ENCODE assay signal across 19 cellular contexts in genomic region chr5:98416541-98416940, GRCh38.
DNase-seq lines count a peak whose midpoint lies in the region; ATAC-seq, FAIRE-seq and TF ChIP-seq lines count a peak whose summit lies in the region.
"Had no signal": no experiment of that assay in that cellular context is flagged by ENCODE, and none has a peak within 500 bp of the region (broad histone marks: within the 10 kb centered on the region; RNA-seq: fewer than 3 reads in every experiment).

No MANE protein-coding gene starts in this region.

- H3K9me3 ChIP-seq in SK-N-SH (no peaks in the 10 kb centered on the region), HepG2 (ENCODE audit: low read length) (no peaks in the 10 kb centered on the region)

- H3K36me3 ChIP-seq in SK-N-SH (replicated peaks in 1 of 2; ENCODE audit: control insufficient read depth in 1 of 2, insufficient read depth in 2 of 2, low read length in 1 of 2) (no peaks in the 10 kb centered on the region), HepG2 (replicated peaks in 1 of 2; ENCODE audit: control insufficient read depth in 1 of 2, insufficient read depth in 2 of 2, low read length in 2 of 2) (no peaks in the 10 kb centered on the region)
- H3K36me3 ChIP-seq: cardiac muscle cell had no signal

- H3K9ac ChIP-seq in SK-N-SH (no peak overlapping the region), HepG2 (ENCODE audit: insufficient read depth, low read depth, low read length) (no peak overlapping the region)

- no peak overlapping the region; the same call in 1 of the 2 replicates for H2AFZ ChIP-seq in SK-N-SH (ENCODE audit: low read depth)
- no peak overlapping the region for H2AFZ ChIP-seq in HepG2 (ENCODE audit: low read length)

- no TSS peak for BruUV-seq in HepG2 (replicated peaks; lab: Mats Ljungman, UMichigan)

- no peak for FAIRE-seq in HepG2 (lab: Jason Lieb, UNC)
- no peak for FAIRE-seq in D721Med (lab: Jason Lieb, UNC)
- FAIRE-seq: endothelial cell of umbilical vein, GM12878 had no signal

- POLR2A ChIA-PET in SK-N-SH (lab: Yijun Ruan, JAX): no interaction called here
- POLR2A ChIA-PET in HepG2 (lab: Yijun Ruan, JAX): no interaction called here
- POLR2A ChIA-PET in T-cell (lab: Charles Lee): interaction anchor here in 1 of 2 donors (0.6 kb wide), 1 partner anchor 453 kb away, joined by 3 read pairs; no protein-coding TSS in a partner anchor

- no peak for ATAC-seq in SK-N-SH treated with all-trans-retinoic acid at 6 μM for 48 hours
- no peak for ATAC-seq in HepG2
- no peak for ATAC-seq in T-cell (replicated peaks in 1 of 4)
- ATAC-seq: GM12878; stimulated activated naive CD8-positive, alpha-beta T cell treated with anti-CD3 and anti-CD28 coated beads, Interleukin-15, Interleukin-2, amounts not matched to agents 100 U/mL and 50 U/mL, for 24 hours had no signal

- H3K27me3 Mint-ChIP-seq in T-cell: no peaks in the 10 kb centered on the region
- H3K27me3 Mint-ChIP-seq: B cell had no signal

- H4K20me1 ChIP-seq in SK-N-SH (ENCODE audit: insufficient read depth): no peaks in the 10 kb centered on the region
- no peaks in the 10 kb centered on the region for H4K20me1 ChIP-seq in HepG2 (ENCODE audit: insufficient read depth, low read length)

- no peaks in the 10 kb centered on the region for H3K79me2 ChIP-seq in SK-N-SH (ENCODE audit: insufficient read depth)
- H3K79me2 ChIP-seq in HepG2 (ENCODE audit: insufficient read depth, low read length): no peaks in the 10 kb centered on the region

- TF ChIP-seq RAD21 in SK-N-SH (IDR thresholded peaks at IDR 0.05; ENCODE audit: low read length) (no peak), HepG2 (CRISPR knock-in tag; IDR thresholded peaks at IDR 0.05) (no peak)

- CTCF ChIA-PET in SK-N-SH (lab: Yijun Ruan, JAX) (interaction anchor here (1.2 kb wide), 1 partner anchor 14 kb away, joined by 3 read pairs; no protein-coding TSS in a partner anchor), HepG2 (lab: Yijun Ruan, JAX; ENCODE audit: low intra/inter-chr PET ratio, low total read pairs) (no interaction called here), T-cell (lab: Charles Lee) (interaction anchor here in 1 of 2 donors (0.6 kb wide), 1 partner anchor 161 kb away, joined by 3 read pairs; no protein-coding TSS in a partner anchor)

- TF ChIP-seq CTCF in SK-N-SH (IDR thresholded peaks at IDR 0.05) (no peak), astrocyte of the spinal cord (IDR thresholded peaks at IDR 0.05; ENCODE audit: low read depth, low read length) (no peak), fibroblast of the aortic adventitia (IDR thresholded peaks at IDR 0.05; ENCODE audit: insufficient read depth, low read length) (no peak), HepG2 (CRISPR knock-in tag; IDR thresholded peaks at IDR 0.05) (no peak), D721Med (IDR thresholded peaks at IDR 0.05; ENCODE audit: insufficient read depth, missing control alignments) (no peak)

- no peaks in the 10 kb centered on the region for H3K36me3 Mint-ChIP-seq in T-cell

- TF ChIP-seq POLR2A in HepG2 (IDR thresholded peaks at IDR 0.05; ENCODE audit: insufficient read depth in 1 of 2, low read depth in 2 of 2, low read length in 2 of 2): no peak

- no peak overlapping the region for H3K4me2 ChIP-seq in SK-N-SH
- no peak overlapping the region for H3K4me2 ChIP-seq in HepG2 (ENCODE audit: low read depth, low read length)

- H3K4me1 ChIP-seq in SK-N-SH (ENCODE audit: control insufficient read depth in 1 of 2, insufficient read depth in 2 of 2, low read depth in 1 of 2, low read length in 1 of 2) (peaks cover 0 to 7% of the 10 kb centered on the region in 2 experiments; a peak in 1 of 4 replicates), HepG2 (ENCODE audit: insufficient read depth, low read length) (no peaks in the 10 kb centered on the region)

- H3F3A ChIP-seq in SK-N-SH (replicated peaks; ENCODE audit: insufficient read depth): peaks cover 14% of the 10 kb centered on the region

- no peaks in the 10 kb centered on the region for H3K27me3 ChIP-seq in SK-N-SH (ENCODE audit: insufficient read depth)
- no peaks in the 10 kb centered on the region for H3K27me3 ChIP-seq in HepG2 (ENCODE audit: control insufficient read depth in 1 of 2, insufficient read depth in 2 of 2, low read length in 2 of 2)
- H3K27me3 ChIP-seq: cardiac muscle cell had no signal

- no peaks in the 10 kb centered on the region for H3K9me2 ChIP-seq in SK-N-SH

- peaks cover 0 to 3% (median 0%) of the 10 kb centered on the region in 3 donors for H3K9me3 Mint-ChIP-seq in T-cell
- H3K9me3 Mint-ChIP-seq: activated CD4-positive, alpha-beta T cell treated with anti-CD3 and anti-CD28 coated beads, Interleukin-2, amount 10 ng/mL, durations not matched to agents 7 days and 5 days had no signal

- H3K4me3 ChIP-seq in SK-N-SH (ENCODE audit: low read depth in 2 of 2, low read length in 1 of 2): no peak overlapping the region
- no peak overlapping the region for H3K4me3 ChIP-seq in astrocyte of the spinal cord (ENCODE audit: low read depth, low read length)
- no peak overlapping the region for H3K4me3 ChIP-seq in fibroblast of the aortic adventitia (ENCODE audit: low read depth, low read length)
- H3K4me3 ChIP-seq in HepG2 (replicated peaks in 1 of 3; ENCODE audit: insufficient read depth in 1 of 3, low read depth in 2 of 3, low read length in 3 of 3): no peak overlapping the region
- H3K4me3 ChIP-seq: cardiac muscle cell, GM12878 had no signal

- intact Hi-C loops in HepG2 (cut with micrococcal nuclease; ENCODE audit: unreplicated experiment): no loop called here

- in situ Hi-C loops in astrocyte of the spinal cord (cut with HindIII; ENCODE audit: low sequenced_read_pairs) (no loop called here), HepG2 (cut with HindIII; ENCODE audit: extremely low pct_ligation_motif_present, low pct_unique_long_range_greater_than_20kb) (no loop called here)

- H3K4me1 Mint-ChIP-seq in T-cell: no peaks in the 10 kb centered on the region
- H3K4me1 Mint-ChIP-seq: activated CD4-positive, alpha-beta T cell treated with anti-CD3 and anti-CD28 coated beads, Interleukin-2, amount 10 ng/mL, durations not matched to agents 7 days and 5 days; B cell had no signal

- no peak overlapping the region for H3K27ac Mint-ChIP-seq in T-cell
- H3K27ac Mint-ChIP-seq: activated CD4-positive, alpha-beta T cell treated with anti-CD3 and anti-CD28 coated beads, Interleukin-2, amount 10 ng/mL, durations not matched to agents 7 days and 5 days; B cell had no signal

- H3K27ac ChIP-seq in SK-N-SH (ENCODE audit: low read depth in 2 of 2, low read length in 1 of 2) (peak overlapping the region in 1 of 2 experiments; percentile 66; a peak in 2 of 4 replicates), HepG2 (ENCODE audit: extremely low read length, insufficient read depth, low read length) (no peak overlapping the region)
- H3K27ac ChIP-seq: 22Rv1, cardiac muscle cell had no signal

- no peak overlapping the region for H3K4me3 Mint-ChIP-seq in T-cell
- H3K4me3 Mint-ChIP-seq: activated CD4-positive, alpha-beta T cell treated with anti-CD3 and anti-CD28 coated beads, Interleukin-2, amount 10 ng/mL, durations not matched to agents 7 days and 5 days; B cell had no signal

- no peak for TF ChIP-seq EP300 in SK-N-SH (IDR thresholded peaks at IDR 0.05; ENCODE audit: borderline replicate concordance in 1 of 2, low read depth in 1 of 2, low read length in 1 of 2)
- no peak for TF ChIP-seq EP300 in HepG2 (IDR thresholded peaks at IDR 0.05; ENCODE audit: low read depth in 2 of 2, low read length in 2 of 2)
- no peak for TF ChIP-seq EP300 in HepG2 (CRISPR knock-in tag; IDR thresholded peaks at IDR 0.05; ENCODE audit: borderline replicate concordance)

- no peak for DNase-seq in SK-N-SH
- peak; percentile 52 for DNase-seq in astrocyte of the spinal cord (ENCODE audit: low read depth, low spot score)
- DNase-seq in fibroblast of the aortic adventitia (ENCODE audit: low read depth): peak; percentile 40
- no peak for DNase-seq in HepG2 (ENCODE audit: low spot score)
- no peak for DNase-seq in activated T-cell treated with anti-CD3 and anti-CD28 coated beads for 4 hours
- no peak for DNase-seq in D721Med (ENCODE audit: insufficient read length, low spot score)
- no peak for DNase-seq in T-cell
- DNase-seq: activated CD4-positive, alpha-beta T cell treated with anti-CD3 and anti-CD28 coated beads, Interleukin-2, amount 10 ng/mL, durations not matched to agents 7 days and 5 days; KBM-7; kidney glomerular epithelial cell; stimulated activated CD4-positive, alpha-beta T cell treated with anti-CD3 and anti-CD28 coated beads, Interleukin-12 subunit alpha, Interleukin-12 subunit beta, amount 100 ng/mL, for 4 hours; stimulated activated CD4-positive, alpha-beta T cell treated with anti-CD3 and anti-CD28 coated beads, Interleukin-4, amount 100 ng/mL, for 4 hours; stimulated activated naive CD8-positive, alpha-beta T cell treated with anti-CD3 and anti-CD28 coated beads, Interleukin-15, Interleukin-2, amounts not matched to agents 100 U/mL and 50 U/mL, for 24 hours had no signal

TF ChIP-seq in SK-N-SH treated with all-trans-retinoic acid at 6 μM for 48 hours, 23 proteins besides CTCF, POLR2A, EP300 and RAD21 (continues in another document):
- TF ChIP-seq OSR1 (CRISPR knock-in tag; IDR thresholded peaks at IDR 0.05) (no peak), CSRNP3 (CRISPR knock-in tag; IDR thresholded peaks at IDR 0.05) (no peak)

TF ChIP-seq in HepG2, 621 proteins besides CTCF, POLR2A, EP300 and RAD21:
- TF ChIP-seq RAD51 (IDR thresholded peaks at IDR 0.05; ENCODE audit: borderline replicate concordance): no peak
- TF ChIP-seq HDAC2 (CRISPR knock-in tag; IDR thresholded peaks at IDR 0.05): no peak
- TF ChIP-seq MEIS1 (CRISPR knock-in tag; IDR thresholded peaks at IDR 0.05; ENCODE audit: borderline replicate concordance): no peak
- no peak for TF ChIP-seq STAT6 (CRISPR knock-in tag; IDR thresholded peaks at IDR 0.05; ENCODE audit: borderline replicate concordance)
- no peak for TF ChIP-seq ZFP62 (CRISPR knock-in tag; IDR thresholded peaks at IDR 0.05)

Comparison
In these comparisons a context has a peak if more than half of its experiments do, and no peak if none do; other contexts are left out.
1. DNase-seq: peak in astrocyte of the spinal cord (single experiment) and fibroblast of the aortic adventitia (single experiment); none in SK-N-SH (single experiment), HepG2 (single experiment), activated T-cell treated with anti-CD3 and anti-CD28 coated beads for 4 hours (single experiment), D721Med (single experiment) and T-cell (0 of 34).
2. Of the 25 proteins assayed by ChIP-seq in both HepG2 and SK-N-SH: peak only in HepG2: none; only in SK-N-SH: FOSL2 and JUND; in both: none; in neither: 23.